In genomic region chr13:41613984-41614581, GRCh38 we compare ENCODE assay signal across 10 cellular contexts.
DNase-seq lines count a peak whose midpoint lies in the region; ATAC-seq and TF ChIP-seq lines count a peak whose summit lies in the region.
"Had no signal": no experiment of that assay in that cellular context is flagged by ENCODE, and none has a peak within 500 bp of the region (broad histone marks: within the 10 kb centered on the region; RNA-seq: fewer than 3 reads in every experiment).

No MANE protein-coding gene starts in this region.

- H3K27ac ChIP-seq in dorsolateral prefrontal cortex, result peak overlapping the region in 46 of 59 donors; percentile 1 to 76 (median 56)
- H3K27ac ChIP-seq in skin epidermis, result peak overlapping the region in 12 of 21 experiments; percentile 3 to 90 (median 64)
- H3K27ac ChIP-seq in Karpas-422 (ENCODE audit: low read length), result no peak overlapping the region

- no peaks in the 10 kb centered on the region for H3K27me3 Mint-ChIP-seq in activated T-cell treated with anti-CD3 and anti-CD28 coated beads, Interleukin-2, amount 50 U/mL, for 72 hours (ENCODE audit: low read depth)
- H3K27me3 Mint-ChIP-seq: activated naive CD8-positive, alpha-beta T cell treated with anti-CD3 and anti-CD28 coated beads for 36 hours had no signal

- no peak overlapping the region for H3K9ac ChIP-seq in Karpas-422 (ENCODE audit: low read length)

- H3K4me1 ChIP-seq in Karpas-422 (ENCODE audit: low read length), result no peaks in the 10 kb centered on the region

- H3K4me2 ChIP-seq in Karpas-422 (ENCODE audit: low read depth, low read length, poor library complexity, severe bottlenecking), result no peak overlapping the region

- H3K79me2 ChIP-seq in Karpas-422 (ENCODE audit: low read length), result no peaks in the 10 kb centered on the region

- no peak overlapping the region for H2AFZ ChIP-seq in Karpas-422 (ENCODE audit: low read length)

- H3K27ac Mint-ChIP-seq in activated T-cell treated with anti-CD3 and anti-CD28 coated beads, Interleukin-2, amount 50 U/mL, for 72 hours, result no peak overlapping the region
- H3K27ac Mint-ChIP-seq: activated naive CD8-positive, alpha-beta T cell treated with anti-CD3 and anti-CD28 coated beads for 36 hours had no signal

- no peaks in the 10 kb centered on the region for H3K9me2 ChIP-seq in Karpas-422 (replicated peaks; ENCODE audit: insufficient read depth, low read length)

- H3K36me3 Mint-ChIP-seq in activated T-cell treated with anti-CD3 and anti-CD28 coated beads, Interleukin-2, amount 50 U/mL, for 72 hours (ENCODE audit: insufficient read depth in 2 of 2), result peaks cover 8 to 10% of the 10 kb centered on the region in 2 donors

- ATAC-seq in activated T-cell treated with anti-CD3 and anti-CD28 coated beads, Interleukin-2, amount 50 U/mL, for 72 hours (replicated peaks in 1 of 2), result no peak
- ATAC-seq in GM21619 (IDR thresholded peaks at IDR 0.05; ENCODE audit: unreplicated experiment), result no peak

- H3K9me3 ChIP-seq in Karpas-422 (ENCODE audit: low read length), result no peaks in the 10 kb centered on the region

- peak in 1 of 56 donors; percentile 11 for TF ChIP-seq CTCF in dorsolateral prefrontal cortex (IDR thresholded peaks at IDR 0.05 in 54 of 56, conservative IDR thresholded peaks at IDR 0.05 in 2 of 56; ENCODE audit: low read depth in 1 of 56, partially characterized antibody in 56 of 56)

- no peak overlapping the region for H3K4me3 ChIP-seq in dorsolateral prefrontal cortex
- H3K4me3 ChIP-seq in skin epidermis, result no peak overlapping the region
- no peak overlapping the region for H3K4me3 ChIP-seq in Karpas-422 (ENCODE audit: low read length)

- H3K4me1 Mint-ChIP-seq in activated T-cell treated with anti-CD3 and anti-CD28 coated beads, Interleukin-2, amount 50 U/mL, for 72 hours (ENCODE audit: low read depth), result no peaks in the 10 kb centered on the region
- H3K4me1 Mint-ChIP-seq: activated naive CD8-positive, alpha-beta T cell treated with anti-CD3 and anti-CD28 coated beads for 36 hours had no signal

- DNase-seq in HCEC 1CT, result peak; percentile 98
- peak in 4 of 10 donors; percentile 15 to 47 (median 46) for DNase-seq in dorsolateral prefrontal cortex
- peak; percentile 47 for DNase-seq in left kidney (ENCODE audit: low read depth, low spot score)
- no peak for DNase-seq in activated T-cell treated with anti-CD3 and anti-CD28 coated beads, Interleukin-2, amount 50 U/mL, for 72 hours
- no peak for DNase-seq in Karpas-422
- DNase-seq in NCI-H69 (lab: John Stamatoyannopoulos, UW), result no peak
- DNase-seq: activated naive CD8-positive, alpha-beta T cell treated with anti-CD3 and anti-CD28 coated beads for 36 hours; DMS79 had no signal

- intact Hi-C loops in dorsolateral prefrontal cortex (cut with DNase I), result loop anchor here (5.0 to 10.0 kb wide), 4 partner anchors 38 to 157 kb away; partner anchors contain the start of gene RGCC (in 1 of the 2)

- no peak overlapping the region for H3K4me3 Mint-ChIP-seq in activated T-cell treated with anti-CD3 and anti-CD28 coated beads, Interleukin-2, amount 50 U/mL, for 72 hours
- H3K4me3 Mint-ChIP-seq: activated naive CD8-positive, alpha-beta T cell treated with anti-CD3 and anti-CD28 coated beads for 36 hours had no signal

- no peaks in the 10 kb centered on the region for H4K20me1 ChIP-seq in Karpas-422 (ENCODE audit: insufficient read depth, low read depth, low read length)

- H3K9me3 Mint-ChIP-seq in activated T-cell treated with anti-CD3 and anti-CD28 coated beads, Interleukin-2, amount 50 U/mL, for 72 hours, result peaks cover 0 to 6% of the 10 kb centered on the region in 2 donors

- 0 out of 2 replicates have a peak, but pooled peaks cover 2% of the 10 kb centered on the region for H3K36me3 ChIP-seq in Karpas-422 (ENCODE audit: insufficient read depth, low read length)

- no peaks in the 10 kb centered on the region for H3K27me3 ChIP-seq in dorsolateral prefrontal cortex
- no peaks in the 10 kb centered on the region for H3K27me3 ChIP-seq in Karpas-422 (ENCODE audit: low read length)

Comparison
In these comparisons a context has a peak if more than half of its experiments do, and no peak if none do; other contexts are left out.
1. DNase-seq: peak in HCEC 1CT (single experiment) and left kidney (single experiment); none in activated T-cell treated with anti-CD3 and anti-CD28 coated beads, Interleukin-2, amount 50 U/mL, for 72 hours (0 of 2), Karpas-422 (single experiment) and NCI-H69 (single experiment).